In genomic region chr2:136381722-136382633, GRCh38 we compare ENCODE assay signal across 9 cellular contexts.
DNase-seq lines count a peak whose midpoint lies in the region; ATAC-seq and TF ChIP-seq lines count a peak whose summit lies in the region.
"Had no signal": no experiment of that assay in that cellular context is flagged by ENCODE, and none has a peak within 500 bp of the region (broad histone marks: within the 10 kb centered on the region; RNA-seq: fewer than 3 reads in every experiment).

No MANE protein-coding gene starts in this region.

- intact Hi-C loops in OCI-LY7 (cut with micrococcal nuclease; ENCODE audit: unreplicated experiment) (loop anchor here (1.0 to 5.0 kb wide), 4 partner anchors 12 to 585 kb away; no protein-coding TSS in a partner anchor), sigmoid colon (cut with DNase I) (loop anchor here (10.0 kb wide), 1 partner anchor 267 kb away; the partner anchor contains the start of gene CXCR4)

- no peaks in the 10 kb centered on the region for H3K9me2 ChIP-seq in OCI-LY7 (ENCODE audit: insufficient read depth, low read length)

- TSS peak; percentile 97 for BruUV-seq in OCI-LY7 (replicated peaks; lab: Mats Ljungman, UMichigan)

- TF ChIP-seq POLR2A in sigmoid colon (IDR thresholded peaks at IDR 0.05) = no peak

- DNase-seq in GM13977 (ENCODE audit: low spot score) = peak; percentile 49
- peak; percentile 96 for DNase-seq in OCI-LY7 (ENCODE audit: low spot score)
- DNase-seq in activated gamma-delta T cell treated with anti-CD3 and anti-CD28 coated beads, Interleukin-2, amount 50 U/mL, for 16 hours (ENCODE audit: low read depth) = peak; percentile 43
- DNase-seq in stimulated activated CD4-positive, alpha-beta T cell treated with anti-CD3 and anti-CD28 coated beads, Interleukin-4, amount 100 ng/mL, for 4 hours = peak; percentile 29 to 46
- no peak for DNase-seq in sigmoid colon
- no peak for DNase-seq in foreskin fibroblast
- no peak for DNase-seq in NCI-H146 treated with DMSO at 0.1 percent for 48 hours (lab: John Stamatoyannopoulos, UW; ENCODE audit: unreplicated experiment)

- peak overlapping the region; percentile 43 for H3K4me3 ChIP-seq in OCI-LY7 (ENCODE audit: low read depth, low read length, poor library complexity, severe bottlenecking)
- no peak overlapping the region for H3K4me3 ChIP-seq in sigmoid colon
- no peak overlapping the region for H3K4me3 ChIP-seq in foreskin fibroblast (ENCODE audit: low read depth in 1 of 2, low read length in 2 of 2)
- H3K4me3 ChIP-seq: thoracic aorta had no signal

- in situ Hi-C loops in GM13977 (cut with MboI; ENCODE audit: low pct_unique_long_range_greater_than_20kb, low sequenced_read_pairs, unreplicated experiment) = loop anchor here (5.0 to 10.0 kb wide), 2 partner anchors 257 to 465 kb away; no protein-coding TSS in a partner anchor

- H3K27me3 ChIP-seq in sigmoid colon = no peaks in the 10 kb centered on the region

- H3K27ac ChIP-seq in OCI-LY7 (ENCODE audit: low read depth, low read length, poor library complexity, severe bottlenecking) (peak overlapping the region; percentile 93), sigmoid colon (no peak overlapping the region)
- H3K27ac ChIP-seq: thoracic aorta had no signal

- peak overlapping the region; percentile 18; the same call in 1 of the 2 replicates for H2AFZ ChIP-seq in OCI-LY7 (ENCODE audit: low read length)

- CTCF ChIA-PET in OCI-LY7 (lab: Charles Lee; ENCODE audit: unreplicated experiment) = interaction anchor here (0.8 to 4.8 kb wide), 9 partner anchors 14 to 540 kb away, joined by 3 to 20 read pairs (median 5); no protein-coding TSS in a partner anchor

- TF ChIP-seq CTCF in GM13977 (IDR thresholded peaks at IDR 0.05; ENCODE audit: extremely low read depth, insufficient read depth, missing control alignments) = no peak
- TF ChIP-seq CTCF in OCI-LY7 (conservative IDR thresholded peaks at IDR 0.05; ENCODE audit: low read length) = no peak
- TF ChIP-seq CTCF in sigmoid colon (IDR thresholded peaks at IDR 0.05) = no peak
- TF ChIP-seq CTCF in foreskin fibroblast (IDR thresholded peaks at IDR 0.05; ENCODE audit: low read depth, low read length) = no peak

- no peaks in the 10 kb centered on the region for H3K36me3 ChIP-seq in OCI-LY7 (ENCODE audit: insufficient read depth, low read length)
- no peaks in the 10 kb centered on the region for H3K36me3 ChIP-seq in sigmoid colon
- H3K36me3 ChIP-seq: thoracic aorta had no signal

- H3K79me2 ChIP-seq in OCI-LY7 (ENCODE audit: insufficient read depth, low read depth, low read length) = no peaks in the 10 kb centered on the region

- peak; percentile 86 for ATAC-seq in HG02642 (IDR thresholded peaks at IDR 0.05; ENCODE audit: poor library complexity, unreplicated experiment)

- peaks cover 100% of the 10 kb centered on the region for H3K4me1 ChIP-seq in OCI-LY7 (ENCODE audit: insufficient read depth, low read length, poor library complexity, severe bottlenecking)
- H3K4me1 ChIP-seq in sigmoid colon = peaks cover 0 to 14% (median 12%) of the 10 kb centered on the region in 4 donors

- WGBS in sigmoid colon, 2 donors = 54 to 69% methylated on average over 14 of the region's 14 CpGs

- POLR2A ChIA-PET in OCI-LY7 (lab: Charles Lee) = interaction anchor here (0.7 to 9.7 kb wide), 28 partner anchors 9 to 507 kb away, joined by 3 to 111 read pairs (median 4); partner anchors contain the start of gene MCM6

- H3K9me3 ChIP-seq in OCI-LY7 (ENCODE audit: low read length) = no peaks in the 10 kb centered on the region
- no peaks in the 10 kb centered on the region for H3K9me3 ChIP-seq in sigmoid colon
- H3K9me3 ChIP-seq: thoracic aorta had no signal

- TF ChIP-seq EP300 in sigmoid colon (IDR thresholded peaks at IDR 0.05) = no peak

- peak overlapping the region; percentile 79 for H3K4me2 ChIP-seq in OCI-LY7 (ENCODE audit: low read length)

- no peaks in the 10 kb centered on the region for H4K20me1 ChIP-seq in OCI-LY7 (ENCODE audit: insufficient read depth, low read length)

Comparison
In these comparisons a context has a peak if more than half of its experiments do, and no peak if none do; other contexts are left out.
1. DNase-seq: peak in GM13977 (single experiment), OCI-LY7 (single experiment), activated gamma-delta T cell treated with anti-CD3 and anti-CD28 coated beads, Interleukin-2, amount 50 U/mL, for 16 hours (single experiment) and stimulated activated CD4-positive, alpha-beta T cell treated with anti-CD3 and anti-CD28 coated beads, Interleukin-4, amount 100 ng/mL, for 4 hours (2 of 2); none in sigmoid colon (single experiment), foreskin fibroblast (0 of 2) and NCI-H146 treated with DMSO at 0.1 percent for 48 hours (single experiment).